In the genomic region with DNA sequence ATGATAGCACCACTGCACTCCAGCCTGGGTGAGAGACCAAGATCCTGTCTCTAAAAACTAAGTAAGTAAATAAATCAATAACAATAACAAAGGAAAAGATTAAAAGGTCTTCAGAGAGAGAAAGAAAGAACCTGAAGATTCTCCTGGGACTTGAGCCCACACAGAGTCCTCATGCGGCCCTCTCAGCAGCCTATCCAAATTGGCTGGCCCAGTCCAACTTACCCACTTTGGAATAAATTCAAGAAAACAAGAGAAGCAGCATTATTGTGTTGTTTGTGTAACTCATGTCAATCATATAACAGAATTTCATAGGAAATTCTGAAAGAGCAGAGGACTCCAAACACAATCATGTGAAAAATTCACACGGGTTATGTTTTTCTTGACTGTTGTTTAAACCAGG, we compare ENCODE assay signal across 25 cellular contexts. TPM values are rescaled to one million over a fixed set of nuclear protein-coding genes. Genes with fewer than 3 reads are reported as not detected.
DNase-seq lines count a peak whose midpoint lies in the region; ATAC-seq, FAIRE-seq and TF ChIP-seq lines count a peak whose summit lies in the region.
"Had no signal": no experiment of that assay in that cellular context is flagged by ENCODE, and none has a peak within 500 bp of the region (broad histone marks: within the 10 kb centered on the region; RNA-seq: fewer than 3 reads in every experiment).

No MANE protein-coding gene starts in this region.

- ATAC-seq in CD4-positive, alpha-beta T cell (ENCODE audit: poor library complexity): no peak
- ATAC-seq in activated B cell treated with CpG ODN at 0.5 μM for 24 hours (ENCODE audit: low read depth) (no peak), pancreas (no peak), Right ventricle myocardium superior (ENCODE audit: poor library complexity) (no peak)
- no peak for ATAC-seq in stimulated activated memory B cell treated with anti-CD40 and anti-IgM and Interleukin-4, amounts not matched to agents 10 μg/mL and 1 μg/mL and 100 μg/mL, for 72 hours
- ATAC-seq: A549, Panc1 had no signal

- peaks cover 11% of the 10 kb centered on the region; the same call in 1 of the 2 replicates for H3K36me3 ChIP-seq in Karpas-422 (ENCODE audit: insufficient read depth, low read length)
- no peaks in the 10 kb centered on the region for H3K36me3 ChIP-seq in pancreas

- no peaks in the 10 kb centered on the region for H3K9me3 Mint-ChIP-seq in CD4-positive, alpha-beta T cell
- H3K9me3 Mint-ChIP-seq in activated B cell treated with CpG ODN at 0.5 μM for 24 hours: no peaks in the 10 kb centered on the region
- H3K9me3 Mint-ChIP-seq in stimulated activated memory B cell treated with anti-CD40 and anti-IgM and Interleukin-4, amounts not matched to agents 10 μg/mL and 1 μg/mL and 100 μg/mL, for 72 hours: no peaks in the 10 kb centered on the region

- peaks cover 28% of the 10 kb centered on the region for H3K36me3 Mint-ChIP-seq in CD4-positive, alpha-beta T cell (ENCODE audit: low read depth)
- H3K36me3 Mint-ChIP-seq in activated B cell treated with CpG ODN at 0.5 μM for 24 hours (ENCODE audit: low read depth): peaks cover 25% of the 10 kb centered on the region
- H3K36me3 Mint-ChIP-seq in stimulated activated memory B cell treated with anti-CD40 and anti-IgM and Interleukin-4, amounts not matched to agents 10 μg/mL and 1 μg/mL and 100 μg/mL, for 72 hours: peaks cover 20% of the 10 kb centered on the region

- peak overlapping the region; percentile 54 for H3K4me3 Mint-ChIP-seq in CD4-positive, alpha-beta T cell
- no peak overlapping the region for H3K4me3 Mint-ChIP-seq in activated B cell treated with CpG ODN at 0.5 μM for 24 hours
- no peak overlapping the region for H3K4me3 Mint-ChIP-seq in stimulated activated memory B cell treated with anti-CD40 and anti-IgM and Interleukin-4, amounts not matched to agents 10 μg/mL and 1 μg/mL and 100 μg/mL, for 72 hours

- peaks cover 43% of the 10 kb centered on the region for H3K79me2 ChIP-seq in Karpas-422 (ENCODE audit: low read length)

- peak overlapping the region; percentile 34 for H3K9ac ChIP-seq in Karpas-422 (ENCODE audit: low read length)

- no peak for TF ChIP-seq CTCF in CD4-positive, alpha-beta T cell (IDR thresholded peaks at IDR 0.05)
- TF ChIP-seq CTCF in activated B cell treated with CpG ODN at 0.5 μM for 24 hours (IDR thresholded peaks at IDR 0.05) (no peak), pancreas (IDR thresholded peaks at IDR 0.05) (no peak)

- CTCF ChIA-PET in CD4-positive, alpha-beta T cell (lab: Charles Lee): no interaction called here
- CTCF ChIA-PET in activated B cell treated with CpG ODN at 0.5 μM for 24 hours (lab: Charles Lee): interaction anchor here (0.8 kb wide), 1 partner anchor 81 kb away, joined by 3 read pairs; no protein-coding TSS in a partner anchor

- no peaks in the 10 kb centered on the region for H3K27me3 Mint-ChIP-seq in CD4-positive, alpha-beta T cell
- H3K27me3 Mint-ChIP-seq in activated B cell treated with CpG ODN at 0.5 μM for 24 hours: no peaks in the 10 kb centered on the region
- no peaks in the 10 kb centered on the region for H3K27me3 Mint-ChIP-seq in stimulated activated memory B cell treated with anti-CD40 and anti-IgM and Interleukin-4, amounts not matched to agents 10 μg/mL and 1 μg/mL and 100 μg/mL, for 72 hours
- H3K27me3 Mint-ChIP-seq: CD4-positive, CD25-positive, alpha-beta regulatory T cell had no signal

- H3K9me2 ChIP-seq in Karpas-422 (replicated peaks; ENCODE audit: insufficient read depth, low read length): no peaks in the 10 kb centered on the region

- H3K27ac Mint-ChIP-seq in CD4-positive, alpha-beta T cell: no peak overlapping the region
- H3K27ac Mint-ChIP-seq in activated B cell treated with CpG ODN at 0.5 μM for 24 hours: peak overlapping the region; percentile 53
- H3K27ac Mint-ChIP-seq in stimulated activated memory B cell treated with anti-CD40 and anti-IgM and Interleukin-4, amounts not matched to agents 10 μg/mL and 1 μg/mL and 100 μg/mL, for 72 hours: peak overlapping the region; percentile 46
- H3K27ac Mint-ChIP-seq: CD4-positive, CD25-positive, alpha-beta regulatory T cell had no signal

- no peaks in the 10 kb centered on the region for H3K27me3 ChIP-seq in CD4-positive, alpha-beta T cell (ENCODE audit: control insufficient read depth, insufficient read depth, low read length)
- H3K27me3 ChIP-seq in Karpas-422 (ENCODE audit: low read length) (no peaks in the 10 kb centered on the region), pancreas (no peaks in the 10 kb centered on the region)
- H3K27me3 ChIP-seq: BE2C had no signal

- peaks cover 22% of the 10 kb centered on the region for H3K4me1 Mint-ChIP-seq in CD4-positive, alpha-beta T cell (ENCODE audit: low read depth)
- peaks cover 44% of the 10 kb centered on the region for H3K4me1 Mint-ChIP-seq in activated B cell treated with CpG ODN at 0.5 μM for 24 hours
- peaks cover 35% of the 10 kb centered on the region for H3K4me1 Mint-ChIP-seq in stimulated activated memory B cell treated with anti-CD40 and anti-IgM and Interleukin-4, amounts not matched to agents 10 μg/mL and 1 μg/mL and 100 μg/mL, for 72 hours

- no peak for FAIRE-seq in pancreas (lab: Jason Lieb, UNC)
- FAIRE-seq: A549, GM19239, H54 had no signal

- H3K27ac ChIP-seq in CD4-positive, alpha-beta T cell (ENCODE audit: low read depth, low read length): no peak overlapping the region
- H3K27ac ChIP-seq in Karpas-422 (ENCODE audit: low read length) (peak overlapping the region; percentile 84), pancreas (no peak overlapping the region)
- H3K27ac ChIP-seq: A549, HL-60, RWPE1 had no signal

- POLR2A ChIA-PET in CD4-positive, alpha-beta T cell (lab: Charles Lee): no interaction called here
- POLR2A ChIA-PET in activated B cell treated with CpG ODN at 0.5 μM for 24 hours (lab: Charles Lee): interaction anchor here (0.6 to 1.6 kb wide), 3 partner anchors 29 to 207 kb away, joined by 3 to 8 read pairs (median 5); no protein-coding TSS in a partner anchor

- no peak overlapping the region for H2AFZ ChIP-seq in Karpas-422 (ENCODE audit: low read length)

- no peak for DNase-seq in CD4-positive, alpha-beta T cell
- no peak for DNase-seq in Karpas-422
- DNase-seq in activated B cell treated with CpG ODN at 0.5 μM for 24 hours: no peak
- no peak for DNase-seq in pancreas
- DNase-seq in inferior parietal cortex (ENCODE audit: extremely low spot score): no peak
- DNase-seq in Right ventricle myocardium superior: no peak
- DNase-seq: BE2C; CD4-positive, CD25-positive, alpha-beta regulatory T cell; COR-L47; EL; GDM1; NCI-H1105; NCI-H146; NCI-H2029 treated with DMSO at 0.1 percent for 48 hours; NCI-H446 treated with DMSO at 0.1 percent for 48 hours; NCI-H526 treated with DMSO at 0.1 percent for 48 hours; SHP77 treated with DMSO at 0.1 percent for 48 hours had no signal

- H3K4me1 ChIP-seq in Karpas-422 (ENCODE audit: low read length) (peaks cover 39% of the 10 kb centered on the region), pancreas (peaks cover 0 to 7% (median 3%) of the 10 kb centered on the region in 3 donors)
- H3K4me1 ChIP-seq: BE2C had no signal

- intact Hi-C loops in CD4-positive, alpha-beta T cell (cut with DNase I, micrococcal nuclease): loop anchor here in 1 of 2 experiments (5.0 kb wide), 1 partner anchor 45 kb away; no protein-coding TSS in a partner anchor
- intact Hi-C loops in activated B cell treated with CpG ODN at 0.5 μM for 24 hours (cut with micrococcal nuclease): no loop called here
- intact Hi-C loops in pancreas (cut with DNase I): no loop called here
- intact Hi-C loops in Right ventricle myocardium superior (cut with DNase I): no loop called here

- H3K4me2 ChIP-seq in Karpas-422 (ENCODE audit: low read depth, low read length, poor library complexity, severe bottlenecking): peak overlapping the region; percentile 34
- H3K4me2 ChIP-seq: A549 had no signal

- no peaks in the 10 kb centered on the region for H3K9me3 ChIP-seq in CD4-positive, alpha-beta T cell (ENCODE audit: control insufficient read depth, low read length)
- H3K9me3 ChIP-seq in Karpas-422 (ENCODE audit: low read length) (no peaks in the 10 kb centered on the region), pancreas (no peaks in the 10 kb centered on the region)
- H3K9me3 ChIP-seq: A549, BE2C had no signal

- peak overlapping the region; percentile 21; the same call in 1 of the 2 replicates for H3K4me3 ChIP-seq in Karpas-422 (ENCODE audit: low read length)
- no peak overlapping the region for H3K4me3 ChIP-seq in pancreas
- H3K4me3 ChIP-seq: A549 had no signal

- no peaks in the 10 kb centered on the region for H4K20me1 ChIP-seq in Karpas-422 (ENCODE audit: insufficient read depth, low read depth, low read length)

- WGBS in pancreas, 2 donors: 91 to 97% methylated on average over 2 of the region's 2 CpGs

RNA-seq across cellular contexts. Expression of gene SLX4, which starts 3.8 kb away (rescaled TPM):
- total RNA-seq in CD4-positive, alpha-beta T cell: 1 to 10 TPM; 5.1 to 5.2 TPM
- total RNA-seq in Karpas-422 (2014; rRNA removed; shearing (Covaris generic); ENCODE audit: low replicate concordance): 9.1 and 12.7 TPM in 2 replicates
- 11.4 and 13.0 TPM in 2 replicates for total RNA-seq in activated B cell treated with CpG ODN at 0.5 μM for 24 hours
- 1 to 10 TPM in 5 of 6 donors, under 1 TPM in 1; 0.95 to 2.8 (median 1.5) TPM for total RNA-seq in pancreas
- polyA plus RNA-seq in pancreas: 1 to 10 TPM; 2.2 to 3.4 TPM
- total RNA-seq in Right ventricle myocardium superior: 3.2 TPM

RNA-seq across cellular contexts. Expression of gene NLRC3, which starts 30.4 kb away (rescaled TPM):
- total RNA-seq in CD4-positive, alpha-beta T cell: 10 to 100 TPM; 50.4 to 51.5 TPM
- 22.4 and 31.5 TPM in 2 replicates for total RNA-seq in Karpas-422 (2014; rRNA removed; shearing (Covaris generic); ENCODE audit: low replicate concordance)
- total RNA-seq in activated B cell treated with CpG ODN at 0.5 μM for 24 hours (18.5 and 22.2 TPM in 2 replicates), pancreas (under 1 TPM; 0.12 to 0.87 (median 0.51) TPM), Right ventricle myocardium superior (0.89 TPM)
- polyA plus RNA-seq in pancreas: under 1 TPM; 0.34 to 0.40 TPM
- total RNA-seq: M059J had no signal

RNA-seq across cellular contexts. Expression of gene DNASE1, which starts 46.9 kb away (rescaled TPM):
- total RNA-seq in CD4-positive, alpha-beta T cell: 10 to 100 TPM in 1 of 2 experiments, 1 to 10 TPM in 1; 9.5 to 10.4 TPM
- total RNA-seq in Karpas-422 (2014; rRNA removed; shearing (Covaris generic); ENCODE audit: low replicate concordance): 22.9 and 46.1 TPM in 2 replicates
- total RNA-seq in activated B cell treated with CpG ODN at 0.5 μM for 24 hours: 25.6 and 28.5 TPM in 2 replicates
- 10 to 100 TPM; 14.6 to 36.9 (median 20.6) TPM for total RNA-seq in pancreas
- polyA plus RNA-seq in pancreas: 10 to 100 TPM; 16.0 to 28.1 TPM
- 8.1 TPM for total RNA-seq in Right ventricle myocardium superior

Comparison
In these comparisons a context has a peak if more than half of its experiments do, and no peak if none do; other contexts are left out.
1. RNA of gene NLRC3, which starts 30.4 kb away (total RNA-seq): 50.4 to 51.5 TPM in CD4-positive, alpha-beta T cell, 22.4 to 31.5 TPM in Karpas-422 and 18.5 to 22.2 TPM in activated B cell treated with CpG ODN at 0.5 μM for 24 hours; 0.89 TPM in Right ventricle myocardium superior (single experiment) and 0.12 to 0.87 TPM in pancreas; every median in the first group is over 10 times any median in the second.